ENCODE assay signal across 28 cellular contexts in the genomic region with DNA sequence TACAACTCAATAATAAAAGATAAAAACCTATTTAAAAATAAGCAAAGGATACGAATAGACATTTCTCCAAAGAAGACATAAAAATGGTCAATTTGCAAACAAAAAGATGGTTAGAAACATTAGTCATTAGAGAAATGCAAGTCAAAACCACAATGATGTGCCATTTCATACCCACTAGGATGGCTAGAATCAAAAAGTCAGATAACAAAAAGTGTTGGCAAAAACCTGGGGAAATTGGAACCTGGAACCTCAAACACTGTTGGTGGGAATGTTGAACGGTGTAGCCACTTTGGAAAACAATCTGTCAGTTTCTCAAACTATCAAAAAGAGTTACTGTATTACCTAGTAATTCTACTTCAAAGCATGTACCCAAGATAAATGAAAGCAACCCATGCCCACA.
"Had no signal": no experiment of that assay in that cellular context is flagged by ENCODE, and none has a peak within 500 bp of the region (broad histone marks: within the 10 kb centered on the region; RNA-seq: fewer than 3 reads in every experiment).

No MANE protein-coding gene starts in this region.

- H3K4me3 ChIP-seq: colonic mucosa, coronary artery, dorsolateral prefrontal cortex, esophagus muscularis mucosa, esophagus squamous epithelium, gastrocnemius medialis, gastroesophageal sphincter, heart left ventricle, heart right ventricle had no signal

- DNase-seq: colonic mucosa; cortex of kidney; dermis blood vessel endothelial cell; dorsolateral prefrontal cortex; effector CD4-positive, alpha-beta T cell; effector CD8-positive, alpha-beta T cell; effector memory CD4-positive, alpha-beta T cell; effector memory CD8-positive, alpha-beta T cell; endodermal cell; erythroblast; esophagus squamous epithelium; foreskin fibroblast; foreskin keratinocyte; foreskin melanocyte; gastrocnemius medialis; glutamatergic neuron; head of caudate nucleus; heart left ventricle; heart right ventricle had no signal

- ATAC-seq: effector memory CD8-positive, alpha-beta T cell; esophagus mucosa; foreskin keratinocyte; gastrocnemius medialis; gastroesophageal sphincter; heart left ventricle; heart right ventricle had no signal

- FAIRE-seq: colon, endometrium, endothelial cell of umbilical vein, frontal cortex had no signal

- H3K4me1 ChIP-seq: colonic mucosa, foreskin keratinocyte, gastrocnemius medialis, gastroesophageal sphincter had no signal

- H3K27ac ChIP-seq: colonic mucosa, coronary artery, dorsolateral prefrontal cortex, epithelial cell of prostate, esophagus muscularis mucosa, esophagus squamous epithelium, foreskin keratinocyte, gastrocnemius medialis, gastroesophageal sphincter, heart left ventricle, heart right ventricle had no signal

- H3K36me3 ChIP-seq: colonic mucosa, esophagus muscularis mucosa, esophagus squamous epithelium, gastrocnemius medialis, gastroesophageal sphincter, heart left ventricle, heart right ventricle had no signal

- H3K9me3 ChIP-seq: colonic mucosa, esophagus squamous epithelium, gastrocnemius medialis, heart left ventricle had no signal
